Comparison of ENCODE assay signal across 8 cellular contexts in genomic region chr14:61837336-61838229, GRCh38. TPM values are rescaled to one million over a fixed set of nuclear protein-coding genes. Genes with fewer than 3 reads are reported as not detected.
DNase-seq lines count a peak whose midpoint lies in the region; ATAC-seq and TF ChIP-seq lines count a peak whose summit lies in the region.

No MANE protein-coding gene starts in this region.

- no peaks in the 10 kb centered on the region for H3K9me3 ChIP-seq in A673 (ENCODE audit: low read depth, low read length, poor library complexity, severe bottlenecking)

- no peak overlapping the region for H3K27ac Mint-ChIP-seq in WTC11

- H3K36me3 Mint-ChIP-seq in WTC11: no peaks in the 10 kb centered on the region

- ATAC-seq in GM18511 (IDR thresholded peaks at IDR 0.05; ENCODE audit: unreplicated experiment) (peak; percentile 95), HG03064 (IDR thresholded peaks at IDR 0.05; ENCODE audit: low read depth, unreplicated experiment) (peak; percentile 83), WTC11 (peak; percentile 92)

- H3K4me1 ChIP-seq in A673 (ENCODE audit: insufficient read depth, low read length, poor library complexity, severe bottlenecking): peaks cover 10% of the 10 kb centered on the region

- intact Hi-C loops in A673 (cut with micrococcal nuclease; ENCODE audit: unreplicated experiment): loop anchor here (1.0 to 5.0 kb wide), 2 partner anchors 376 to 540 kb away; no protein-coding TSS in a partner anchor

- H3K27me3 ChIP-seq in A673 (replicated peaks; ENCODE audit: insufficient read depth, low read depth, low read length, poor library complexity): no peaks in the 10 kb centered on the region

- no peaks in the 10 kb centered on the region for H3K27me3 Mint-ChIP-seq in WTC11 (ENCODE audit: low read depth)

- H3K4me1 Mint-ChIP-seq in WTC11: peaks cover 17% of the 10 kb centered on the region

- POLR2A ChIA-PET in A673 (lab: Charles Lee; ENCODE audit: low non-redundant PET): interaction anchor here (0.7 kb wide), 1 partner anchor 76 kb away, joined by 7 read pairs; no protein-coding TSS in a partner anchor
- POLR2A ChIA-PET in WTC11 (lab: Charles Lee): no interaction called here

- H3K4me3 Mint-ChIP-seq in WTC11: no peak overlapping the region

- H3K27ac ChIP-seq in A673 (ENCODE audit: low read depth, low read length, poor library complexity, severe bottlenecking): no peak overlapping the region

- peak; percentile 88 for TF ChIP-seq CTCF in A673 (conservative IDR thresholded peaks at IDR 0.05; ENCODE audit: low read depth, low read length)
- peak; percentile 81 for TF ChIP-seq CTCF in WTC11 (IDR thresholded peaks at IDR 0.05)
- peak; percentile 94 for TF ChIP-seq CTCF in cardiac fibroblast (IDR thresholded peaks at IDR 0.05; ENCODE audit: low read depth, low read length)

- no TSS peak for BruUV-seq in A673 (replicated peaks; lab: Mats Ljungman, UMichigan)

- no peaks in the 10 kb centered on the region for H3K36me3 ChIP-seq in A673 (ENCODE audit: insufficient read depth, low read length, poor library complexity, severe bottlenecking)

- peaks cover 4% of the 10 kb centered on the region for H3K9me3 Mint-ChIP-seq in WTC11

- CTCF ChIA-PET in A673 (lab: Charles Lee): interaction anchor here (0.7 to 1.5 kb wide), 6 partner anchors 76 to 377 kb away, joined by 3 to 9 read pairs (median 4); no protein-coding TSS in a partner anchor
- CTCF ChIA-PET in WTC11 (lab: Charles Lee): interaction anchor here (0.6 to 2.3 kb wide), 39 partner anchors 11 to 541 kb away, joined by 3 to 20 read pairs (median 4); partner anchors contain the start of genes HIF1A, SNAPC1 and SYT16

- no peak overlapping the region for H3K4me3 ChIP-seq in A673 (ENCODE audit: low read depth, low read length, poor library complexity, severe bottlenecking)
- H3K4me3 ChIP-seq in cardiac fibroblast (replicated peaks in 1 of 2; ENCODE audit: low read depth in 2 of 2, low read length in 2 of 2): no peak overlapping the region

- peak; percentile 83 for DNase-seq in A673 (ENCODE audit: low spot score)
- DNase-seq in NCI-H2227 (lab: John Stamatoyannopoulos, UW; ENCODE audit: unreplicated experiment): peak; percentile 84
- DNase-seq in WTC11 (ENCODE audit: low spot score): peak; percentile 78
- DNase-seq in cardiac fibroblast (ENCODE audit: low read depth in 2 of 2): peak; percentile 89 to 90
- DNase-seq in kidney glomerular epithelial cell (lab: John Stamatoyannopoulos, UW): peak; percentile 73
- peak; percentile 72 to 75 for DNase-seq in stimulated activated CD4-positive, alpha-beta T cell treated with anti-CD3 and anti-CD28 coated beads, Interleukin-2, amount 100 ng/mL, for 48 hours

TF ChIP-seq in WTC11, 78 proteins besides CTCF, POLR2A, EP300 and RAD21:
- TF ChIP-seq ZNF121 (CRISPR knock-in tag; IDR thresholded peaks at IDR 0.05): 0 out of 2 replicates have a peak, but pooled peaks have one; percentile 35
- no peak for TF ChIP-seq ZNF671 (CRISPR knock-in tag; IDR thresholded peaks at IDR 0.05)

RNA-seq across cellular contexts. Expression of gene SYT16, which starts 25.1 kb away (rescaled TPM):
- 0.31 and 0.67 TPM in 2 replicates for total RNA-seq in A673 (2021)
- 2.9 to 4.0 TPM (median 3.6 TPM) in 3 replicates for total RNA-seq in WTC11 (2021)
